15 cellular contexts compared by ENCODE assay signal in genomic region chr3:27105904-27106303, GRCh38.
A peak's percentile ranks its signal among the peaks of the same experiment; 100 is the strongest.
DNase-seq lines count a peak whose midpoint lies in the region; ATAC-seq and TF ChIP-seq lines count a peak whose summit lies in the region.
"Had no signal": no experiment of that assay in that cellular context is flagged by ENCODE, and none has a peak within 500 bp of the region (broad histone marks: within the 10 kb centered on the region; RNA-seq: fewer than 3 reads in every experiment).

No MANE protein-coding gene starts in this region.

- ATAC-seq in HG02970 (IDR thresholded peaks at IDR 0.05; ENCODE audit: low FRiP score, unreplicated experiment), result no peak
- no peak for ATAC-seq in activated T-helper 17 cell treated with anti-CD3 and anti-CD28 coated beads, Interleukin-2, amount 50 U/mL, for 72 hours (replicated peaks)
- ATAC-seq: K562, left lobe of liver had no signal

- H3K9me3 ChIP-seq in breast epithelium (no peaks in the 10 kb centered on the region), smooth muscle cell (replicated peaks; ENCODE audit: low read depth) (no peaks in the 10 kb centered on the region)
- H3K9me3 ChIP-seq: HAP-1 had no signal

- H3K4me3 Mint-ChIP-seq in MCF 10A (ENCODE audit: unreplicated experiment) (no peak overlapping the region), mesothelial cell of epicardium (no peak overlapping the region)
- H3K4me3 Mint-ChIP-seq in activated T-helper 17 cell treated with anti-CD3 and anti-CD28 coated beads, Interleukin-2, amount 50 U/mL, for 72 hours, result no peak overlapping the region
- H3K4me3 Mint-ChIP-seq: activated naive CD4-positive, alpha-beta T cell treated with anti-CD3 and anti-CD28 coated beads, Interleukin-2, amount 50 U/mL, for 24 hours had no signal

- no peak overlapping the region for H2AFZ ChIP-seq in smooth muscle cell (ENCODE audit: low read depth)

- no peak for TF ChIP-seq POLR2A in breast epithelium (IDR thresholded peaks at IDR 0.05)

- POLR2A ChIA-PET in MCF 10A (lab: Yijun Ruan, JAX), result no interaction called here

- BruUV-seq in MCF 10A (replicated peaks; lab: Mats Ljungman, UMichigan), result no TSS peak

- 32% methylated on average over 6 of the region's 6 CpGs for WGBS in smooth muscle cell (ENCODE audit: low lambda C conversion rate)

- H3K4me1 Mint-ChIP-seq in MCF 10A (ENCODE audit: insufficient read depth, unreplicated experiment), result no peaks in the 10 kb centered on the region
- H3K4me1 Mint-ChIP-seq in activated T-helper 17 cell treated with anti-CD3 and anti-CD28 coated beads, Interleukin-2, amount 50 U/mL, for 72 hours, result no peaks in the 10 kb centered on the region
- H3K4me1 Mint-ChIP-seq in mesothelial cell of epicardium, result peaks cover 5% of the 10 kb centered on the region
- H3K4me1 Mint-ChIP-seq: activated naive CD4-positive, alpha-beta T cell treated with anti-CD3 and anti-CD28 coated beads, Interleukin-2, amount 50 U/mL, for 24 hours had no signal

- H3K36me3 ChIP-seq in breast epithelium (no peaks in the 10 kb centered on the region), smooth muscle cell (ENCODE audit: low read depth) (no peaks in the 10 kb centered on the region)
- H3K36me3 ChIP-seq: HAP-1 had no signal

- intact Hi-C loops in MCF 10A (cut with micrococcal nuclease) (no loop called here), breast epithelium (cut with DNase I; ENCODE audit: low total_unique reads) (no loop called here)

- H3F3A ChIP-seq in smooth muscle cell (ENCODE audit: low read depth), result no peaks in the 10 kb centered on the region

- DNase-seq in MCF 10A (ENCODE audit: unreplicated experiment) (peak; percentile 14), breast epithelium (ENCODE audit: low spot score in 2 of 2) (no peak), SK-MEL-5 (ENCODE audit: low read depth, low spot score) (peak; percentile 85), iPS DF 4.7 (ENCODE audit: extremely low read depth, low spot score) (peak; percentile 28), smooth muscle cell (lab: John Stamatoyannopoulos, UW; ENCODE audit: unreplicated experiment) (no peak), mesothelial cell of epicardium (ENCODE audit: low spot score in 2 of 2, unreplicated experiment in 2 of 2) (no peak)
- DNase-seq: activated CD8-positive, alpha-beta memory T cell treated with anti-CD3 and anti-CD28 coated beads for 24 hours; DMS79; occipital lobe had no signal

- H3K4me1 ChIP-seq in breast epithelium (no peaks in the 10 kb centered on the region), smooth muscle cell (ENCODE audit: low read depth) (peaks cover 10% of the 10 kb centered on the region)

- in situ Hi-C loops in SK-MEL-5 (cut with HindIII; ENCODE audit: low pct_unique_long_range_greater_than_20kb, low sequenced_read_pairs), result no loop called here

- no peaks in the 10 kb centered on the region for H4K20me1 ChIP-seq in smooth muscle cell (ENCODE audit: low read depth)

- H3K9me3 Mint-ChIP-seq in MCF 10A (ENCODE audit: unreplicated experiment) (no peaks in the 10 kb centered on the region), mesothelial cell of epicardium (no peaks in the 10 kb centered on the region)
- no peaks in the 10 kb centered on the region for H3K9me3 Mint-ChIP-seq in activated T-helper 17 cell treated with anti-CD3 and anti-CD28 coated beads, Interleukin-2, amount 50 U/mL, for 72 hours
- H3K9me3 Mint-ChIP-seq: activated naive CD4-positive, alpha-beta T cell treated with anti-CD3 and anti-CD28 coated beads, Interleukin-2, amount 50 U/mL, for 24 hours had no signal

- no peak overlapping the region for H3K4me2 ChIP-seq in smooth muscle cell

- H3K9ac ChIP-seq in smooth muscle cell (ENCODE audit: low read depth), result no peak overlapping the region

- CTCF ChIA-PET in MCF 10A (lab: Yijun Ruan, JAX), result interaction anchor here (0.5 to 0.8 kb wide), 4 partner anchors 31 to 76 kb away, joined by 3 read pairs; no protein-coding TSS in a partner anchor

- H3K36me3 Mint-ChIP-seq in MCF 10A (ENCODE audit: insufficient read depth, unreplicated experiment) (no peaks in the 10 kb centered on the region), mesothelial cell of epicardium (no peaks in the 10 kb centered on the region)
- no peaks in the 10 kb centered on the region for H3K36me3 Mint-ChIP-seq in activated T-helper 17 cell treated with anti-CD3 and anti-CD28 coated beads, Interleukin-2, amount 50 U/mL, for 72 hours (ENCODE audit: low read depth)
- H3K36me3 Mint-ChIP-seq: activated naive CD4-positive, alpha-beta T cell treated with anti-CD3 and anti-CD28 coated beads, Interleukin-2, amount 50 U/mL, for 24 hours had no signal

- H3K79me2 ChIP-seq in smooth muscle cell (ENCODE audit: low read depth), result no peaks in the 10 kb centered on the region

- H3K27ac ChIP-seq in breast epithelium (no peak overlapping the region), smooth muscle cell (ENCODE audit: low read depth) (no peak overlapping the region)

- H3K27ac Mint-ChIP-seq in MCF 10A (ENCODE audit: low read depth, unreplicated experiment) (no peak overlapping the region), mesothelial cell of epicardium (no peak overlapping the region)
- H3K27ac Mint-ChIP-seq in activated T-helper 17 cell treated with anti-CD3 and anti-CD28 coated beads, Interleukin-2, amount 50 U/mL, for 72 hours, result no peak overlapping the region
- H3K27ac Mint-ChIP-seq: activated naive CD4-positive, alpha-beta T cell treated with anti-CD3 and anti-CD28 coated beads, Interleukin-2, amount 50 U/mL, for 24 hours had no signal

- TF ChIP-seq CTCF in MCF 10A (IDR thresholded peaks at IDR 0.05; ENCODE audit: unreplicated experiment), result no peak
- no peak for TF ChIP-seq CTCF in breast epithelium (IDR thresholded peaks at IDR 0.05)
- peak; percentile 21 for TF ChIP-seq CTCF in smooth muscle cell (IDR thresholded peaks at IDR 0.05; ENCODE audit: borderline replicate concordance, insufficient read depth, poor library complexity, severe bottlenecking)
- TF ChIP-seq CTCF in mesothelial cell of epicardium (IDR thresholded peaks at IDR 0.05; ENCODE audit: unreplicated experiment), result no peak

- H3K27me3 ChIP-seq in breast epithelium (no peaks in the 10 kb centered on the region), smooth muscle cell (ENCODE audit: low read depth) (no peaks in the 10 kb centered on the region)

- H3K4me3 ChIP-seq in breast epithelium (no peak overlapping the region), smooth muscle cell (no peak overlapping the region)
- H3K4me3 ChIP-seq: HAP-1, K562 had no signal

- H3K27me3 Mint-ChIP-seq in MCF 10A (ENCODE audit: insufficient read depth, unreplicated experiment) (no peaks in the 10 kb centered on the region), mesothelial cell of epicardium (ENCODE audit: low read depth) (no peaks in the 10 kb centered on the region)
- H3K27me3 Mint-ChIP-seq in activated T-helper 17 cell treated with anti-CD3 and anti-CD28 coated beads, Interleukin-2, amount 50 U/mL, for 72 hours, result peaks cover 3% of the 10 kb centered on the region

Comparison
In these comparisons a context has a peak if more than half of its experiments do, and no peak if none do; other contexts are left out.
1. DNase-seq: peak in MCF 10A (single experiment), SK-MEL-5 (single experiment) and iPS DF 4.7 (single experiment); none in breast epithelium (0 of 2), smooth muscle cell (single experiment) and mesothelial cell of epicardium (0 of 2).